Comparison of ENCODE assay signal across 13 cellular contexts in the genomic region with DNA sequence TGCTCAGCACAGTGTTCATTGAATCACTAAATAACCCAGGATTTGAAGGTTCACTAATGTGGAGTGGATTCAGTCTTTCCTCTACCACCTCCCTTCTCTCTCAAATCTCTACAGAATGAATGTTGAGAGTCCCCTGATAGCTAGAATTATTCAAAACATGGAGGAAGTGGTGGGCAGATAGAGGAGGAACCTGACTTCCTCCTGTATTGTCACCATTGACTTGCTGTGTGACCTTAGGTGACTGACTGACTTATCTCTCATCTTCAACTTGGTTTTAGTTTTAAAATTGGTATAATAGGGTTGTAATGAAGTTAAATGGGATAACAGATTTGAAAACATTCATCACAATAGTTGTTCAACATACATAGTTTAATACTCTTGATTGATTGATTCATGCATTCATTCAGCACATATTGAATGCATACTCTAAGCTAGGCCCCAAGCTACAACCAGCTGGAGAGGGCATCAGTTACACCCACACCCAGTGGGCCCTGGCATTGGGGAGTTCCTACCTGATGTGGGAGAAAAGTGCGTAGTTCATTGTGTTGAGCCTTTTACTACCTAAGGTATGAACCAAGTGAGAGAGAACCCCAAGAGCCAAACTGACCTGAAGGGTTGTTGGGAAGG.
DNase-seq lines count a peak whose midpoint lies in the region; ATAC-seq and TF ChIP-seq lines count a peak whose summit lies in the region.
"Had no signal": no experiment of that assay in that cellular context is flagged by ENCODE, and none has a peak within 500 bp of the region (broad histone marks: within the 10 kb centered on the region; RNA-seq: fewer than 3 reads in every experiment).

No MANE protein-coding gene starts in this region.

- TF ChIP-seq EP300 in gastroesophageal sphincter (IDR thresholded peaks at IDR 0.05), result no peak

- ATAC-seq in GM19328 (IDR thresholded peaks at IDR 0.05; ENCODE audit: unreplicated experiment) (peak; percentile 96), HG03442 (IDR thresholded peaks at IDR 0.05; ENCODE audit: unreplicated experiment) (peak; percentile 89), gastroesophageal sphincter (no peak)

- H3K27me3 ChIP-seq in smooth muscle cell (ENCODE audit: low read depth), result no peaks in the 10 kb centered on the region
- H3K27me3 ChIP-seq in Peyer's patch, result no peaks in the 10 kb centered on the region
- no peaks in the 10 kb centered on the region for H3K27me3 ChIP-seq in gastroesophageal sphincter
- H3K27me3 ChIP-seq: BLaER1 had no signal

- no peaks in the 10 kb centered on the region for H4K20me1 ChIP-seq in smooth muscle cell (ENCODE audit: low read depth)
- H4K20me1 ChIP-seq: BLaER1 had no signal

- no peak for TF ChIP-seq CTCF in smooth muscle cell (IDR thresholded peaks at IDR 0.05; ENCODE audit: borderline replicate concordance, insufficient read depth, poor library complexity, severe bottlenecking)
- TF ChIP-seq CTCF in Peyer's patch (IDR thresholded peaks at IDR 0.05), result no peak
- TF ChIP-seq CTCF in gastroesophageal sphincter (IDR thresholded peaks at IDR 0.05), result no peak

- 100% methylated on average over 1 of the region's 1 CpG for WGBS in smooth muscle cell (ENCODE audit: low lambda C conversion rate)
- WGBS in gastroesophageal sphincter (ENCODE audit: low coverage in 1 of 2), 2 donors, result no CpG with 5 or more reads among the region's 1 CpG

- H3K9ac ChIP-seq in smooth muscle cell (ENCODE audit: low read depth), result no peak overlapping the region
- H3K9ac ChIP-seq: BLaER1 had no signal

- no peaks in the 10 kb centered on the region for H3K9me3 ChIP-seq in smooth muscle cell (replicated peaks; ENCODE audit: low read depth)
- H3K9me3 ChIP-seq in Peyer's patch, result no peaks in the 10 kb centered on the region
- no peaks in the 10 kb centered on the region for H3K9me3 ChIP-seq in gastroesophageal sphincter
- H3K9me3 ChIP-seq: BLaER1 had no signal

- H3K4me3 Mint-ChIP-seq in activated naive CD8-positive, alpha-beta T cell treated with anti-CD3 and anti-CD28 coated beads for 36 hours, result no peak overlapping the region

- H3K4me1 Mint-ChIP-seq in activated naive CD8-positive, alpha-beta T cell treated with anti-CD3 and anti-CD28 coated beads for 36 hours, result peaks cover 19% of the 10 kb centered on the region

- no peaks in the 10 kb centered on the region for H3K79me2 ChIP-seq in smooth muscle cell (ENCODE audit: low read depth)

- peak overlapping the region; percentile 3 for H3K27ac Mint-ChIP-seq in activated naive CD8-positive, alpha-beta T cell treated with anti-CD3 and anti-CD28 coated beads for 36 hours

- no peaks in the 10 kb centered on the region for H3K9me3 Mint-ChIP-seq in activated naive CD8-positive, alpha-beta T cell treated with anti-CD3 and anti-CD28 coated beads for 36 hours

- no peak overlapping the region for H3K4me3 ChIP-seq in smooth muscle cell
- no peak overlapping the region for H3K4me3 ChIP-seq in Peyer's patch
- H3K4me3 ChIP-seq in gastroesophageal sphincter, result no peak overlapping the region
- H3K4me3 ChIP-seq: BLaER1 had no signal

- H2AFZ ChIP-seq in smooth muscle cell (ENCODE audit: low read depth), result no peak overlapping the region

- H3K4me1 ChIP-seq in smooth muscle cell (ENCODE audit: low read depth) (no peaks in the 10 kb centered on the region), Peyer's patch (no peaks in the 10 kb centered on the region), gastroesophageal sphincter (no peaks in the 10 kb centered on the region)

- TF ChIP-seq POLR2A in Peyer's patch (IDR thresholded peaks at IDR 0.05) (no peak), gastroesophageal sphincter (IDR thresholded peaks at IDR 0.05) (no peak)

- H3F3A ChIP-seq in smooth muscle cell (ENCODE audit: low read depth), result no peaks in the 10 kb centered on the region

- H3K27ac ChIP-seq in smooth muscle cell (ENCODE audit: low read depth), result no peak overlapping the region
- H3K27ac ChIP-seq in Peyer's patch, result no peak overlapping the region
- H3K27ac ChIP-seq in gastroesophageal sphincter, result no peak overlapping the region
- H3K27ac ChIP-seq: BLaER1 had no signal

- peak; percentile 7 for DNase-seq in G401 (ENCODE audit: low spot score)
- no peak for DNase-seq in activated naive CD8-positive, alpha-beta T cell treated with anti-CD3 and anti-CD28 coated beads for 36 hours
- DNase-seq in smooth muscle cell (lab: John Stamatoyannopoulos, UW; ENCODE audit: unreplicated experiment), result no peak
- no peak for DNase-seq in Peyer's patch
- DNase-seq in dermis blood vessel endothelial cell, result no peak
- DNase-seq: kidney glomerular epithelial cell; NCI-H1436; NK-92 treated with Interleukin-12 subunit alpha and Interleukin-12 subunit beta, amount 100 ng/mL, for 24 hours; stimulated activated CD8-positive, alpha-beta memory T cell treated with anti-CD3 and anti-CD28 coated beads, Interleukin-4, amount 100 ng/mL, for 48 hours had no signal

- H3K36me3 ChIP-seq in smooth muscle cell (ENCODE audit: low read depth) (no peaks in the 10 kb centered on the region), Peyer's patch (no peaks in the 10 kb centered on the region), gastroesophageal sphincter (peaks cover 0 to 11% of the 10 kb centered on the region in 2 donors)
- H3K36me3 ChIP-seq: BLaER1 had no signal

- in situ Hi-C loops in G401 (cut with HindIII; ENCODE audit: low sequenced_read_pairs), result no loop called here

- H3K36me3 Mint-ChIP-seq in activated naive CD8-positive, alpha-beta T cell treated with anti-CD3 and anti-CD28 coated beads for 36 hours, result peaks cover 8% of the 10 kb centered on the region

- no peak overlapping the region for H3K4me2 ChIP-seq in smooth muscle cell
- H3K4me2 ChIP-seq: BLaER1 had no signal

- H3K27me3 Mint-ChIP-seq in activated naive CD8-positive, alpha-beta T cell treated with anti-CD3 and anti-CD28 coated beads for 36 hours, result no peaks in the 10 kb centered on the region
